7 cellular contexts compared by ENCODE assay signal in the genomic region with DNA sequence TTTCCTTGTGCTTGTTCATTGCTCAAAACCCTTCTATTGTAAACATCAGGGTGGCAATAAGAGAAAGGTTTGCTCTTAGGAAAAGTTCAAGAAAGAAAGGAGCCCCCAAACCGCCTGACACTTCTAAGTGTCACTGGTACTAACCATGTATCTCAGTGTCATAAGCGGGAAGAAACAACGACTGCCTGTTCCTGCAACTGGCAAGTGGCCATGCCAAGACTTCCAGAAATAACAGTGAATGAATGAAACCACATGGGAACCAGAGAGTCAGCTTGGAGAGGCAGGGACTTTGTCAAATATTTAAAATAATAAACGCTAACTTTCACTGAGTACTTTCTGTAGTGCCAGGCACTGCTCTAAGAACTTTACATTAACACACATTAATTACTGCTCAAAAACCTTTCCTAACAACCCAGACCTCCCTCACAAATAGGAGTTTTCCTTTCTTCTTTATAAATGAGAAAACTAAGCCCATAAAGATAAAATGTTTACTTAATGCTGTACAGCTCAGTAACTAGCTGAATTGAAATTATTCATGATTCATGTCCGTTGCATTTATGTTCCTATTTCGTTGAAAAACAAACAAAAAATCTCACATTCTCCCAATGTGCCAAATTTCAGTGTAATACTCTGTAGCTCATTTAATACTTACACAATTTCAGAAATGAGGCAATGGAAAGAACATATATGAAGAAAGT. TPM values are rescaled to one million over a fixed set of nuclear protein-coding genes. Genes with fewer than 3 reads are reported as not detected.
DNase-seq lines count a peak whose midpoint lies in the region; ATAC-seq and TF ChIP-seq lines count a peak whose summit lies in the region.

No MANE protein-coding gene starts in this region.

- H3K27ac ChIP-seq in ascending aorta (peak overlapping the region; percentile 53 to 73), heart right ventricle (peak overlapping the region in 6 of 10 donors; percentile 18 to 86 (median 48))

- 55 to 56% methylated on average over 6 of the region's 6 CpGs for WGBS in heart right ventricle, 2 donors

- no peaks in the 10 kb centered on the region for H3K9me3 ChIP-seq in ascending aorta
- H3K9me3 ChIP-seq in heart right ventricle = no peaks in the 10 kb centered on the region
- H3K9me3 ChIP-seq in HAP-1 = no peaks in the 10 kb centered on the region

- in situ Hi-C loops in HAP-1 (cut with MboI; ENCODE audit: low sequenced_read_pairs) = no loop called here

- DNase-seq in HCEC 1CT (peak; percentile 55), ascending aorta (ENCODE audit: low spot score in 2 of 2) (peak in 1 of 2 donors; percentile 70), heart right ventricle (no peak), NCI-H2029 treated with DMSO at 0.1 percent for 48 hours (lab: John Stamatoyannopoulos, UW) (no peak), HAP-1 (ENCODE audit: low spot score in 2 of 2) (no peak)

- no peaks in the 10 kb centered on the region for H3K27me3 Mint-ChIP-seq in stimulated activated memory B cell treated with anti-CD40 and anti-IgM and Interleukin-4, amounts not matched to agents 10 μg/mL and 1 μg/mL and 100 μg/mL, for 72 hours

- H3K4me1 ChIP-seq in ascending aorta (no peaks in the 10 kb centered on the region), heart right ventricle (peaks cover 0 to 18% (median 9%) of the 10 kb centered on the region in 9 donors), HAP-1 (peaks cover 6% of the 10 kb centered on the region; the same call in 1 of the 2 replicates)

- H3K4me3 Mint-ChIP-seq in stimulated activated memory B cell treated with anti-CD40 and anti-IgM and Interleukin-4, amounts not matched to agents 10 μg/mL and 1 μg/mL and 100 μg/mL, for 72 hours = no peak overlapping the region

- no peak for TF ChIP-seq CTCF in ascending aorta (IDR thresholded peaks at IDR 0.05)
- no peak for TF ChIP-seq CTCF in heart right ventricle (IDR thresholded peaks at IDR 0.05)

- peak overlapping the region; percentile 87 for H3K27ac Mint-ChIP-seq in stimulated activated memory B cell treated with anti-CD40 and anti-IgM and Interleukin-4, amounts not matched to agents 10 μg/mL and 1 μg/mL and 100 μg/mL, for 72 hours

- intact Hi-C loops in ascending aorta (cut with DNase I) (loop anchor here (2.0 kb wide), 1 partner anchor 76 kb away; a partner anchor contains a TSS), heart right ventricle (cut with DNase I) (loop anchor here in 1 of 10 donors (10.0 kb wide), 1 partner anchor 76 kb away; a partner anchor contains a TSS)

- H3K36me3 ChIP-seq in ascending aorta (no peaks in the 10 kb centered on the region), heart right ventricle (no peaks in the 10 kb centered on the region), HAP-1 (replicated peaks) (no peaks in the 10 kb centered on the region)

- H3K36me3 Mint-ChIP-seq in stimulated activated memory B cell treated with anti-CD40 and anti-IgM and Interleukin-4, amounts not matched to agents 10 μg/mL and 1 μg/mL and 100 μg/mL, for 72 hours = no peaks in the 10 kb centered on the region

- H3K4me3 ChIP-seq in ascending aorta = peak overlapping the region; percentile 11 to 72
- peak overlapping the region in 3 of 10 donors; percentile 63 to 68 (median 66) for H3K4me3 ChIP-seq in heart right ventricle
- no peak overlapping the region for H3K4me3 ChIP-seq in HAP-1

- H3K9me3 Mint-ChIP-seq in stimulated activated memory B cell treated with anti-CD40 and anti-IgM and Interleukin-4, amounts not matched to agents 10 μg/mL and 1 μg/mL and 100 μg/mL, for 72 hours = no peaks in the 10 kb centered on the region

- ATAC-seq in heart right ventricle (peak in 1 of 8 donors; percentile 41), GM21367 (IDR thresholded peaks at IDR 0.05; ENCODE audit: unreplicated experiment) (no peak)
- no peak for ATAC-seq in stimulated activated memory B cell treated with anti-CD40 and anti-IgM and Interleukin-4, amounts not matched to agents 10 μg/mL and 1 μg/mL and 100 μg/mL, for 72 hours

- H3K4me1 Mint-ChIP-seq in stimulated activated memory B cell treated with anti-CD40 and anti-IgM and Interleukin-4, amounts not matched to agents 10 μg/mL and 1 μg/mL and 100 μg/mL, for 72 hours = peaks cover 17% of the 10 kb centered on the region

- no peaks in the 10 kb centered on the region for H3K27me3 ChIP-seq in ascending aorta
- H3K27me3 ChIP-seq in heart right ventricle = peaks cover 0 to 6% (median 0%) of the 10 kb centered on the region in 7 donors
- H3K27me3 ChIP-seq in HAP-1 (ENCODE audit: low read depth) = no peaks in the 10 kb centered on the region

RNA-seq across cellular contexts. Expression of a gene that starts 1.0 kb away (rescaled TPM):
- total RNA-seq in ascending aorta (not detected), heart right ventricle (not detected)
- not detected for polyA plus RNA-seq in heart right ventricle
